ENCODE assay signal across 11 cellular contexts in genomic region chr10:10792681-10793080, GRCh38.
DNase-seq lines count a peak whose midpoint lies in the region; ATAC-seq and TF ChIP-seq lines count a peak whose summit lies in the region.
"Had no signal": no experiment of that assay in that cellular context is flagged by ENCODE, and none has a peak within 500 bp of the region (broad histone marks: within the 10 kb centered on the region; RNA-seq: fewer than 3 reads in every experiment).

No MANE protein-coding gene starts in this region.

- H4K20me1 ChIP-seq in GM23338 (replicated peaks; ENCODE audit: insufficient read depth) (no peaks in the 10 kb centered on the region), osteoblast (ENCODE audit: insufficient read depth, low read length) (no peaks in the 10 kb centered on the region)

- no peaks in the 10 kb centered on the region for H3K79me2 ChIP-seq in GM23338 (replicated peaks; ENCODE audit: insufficient read depth)
- H3K79me2 ChIP-seq in osteoblast (ENCODE audit: insufficient read depth, low read length) = no peaks in the 10 kb centered on the region

- DNase-seq in GM23338 (ENCODE audit: low spot score) (peak; percentile 22), RPMI7951 (ENCODE audit: low read depth) (peak; percentile 67), fibroblast of villous mesenchyme (ENCODE audit: low read depth) (peak; percentile 72), osteoblast (ENCODE audit: insufficient read length, low spot score, missing footprints) (no peak), COLO829 (ENCODE audit: low spot score) (no peak), SIG-M5 (lab: John Stamatoyannopoulos, UW) (no peak), HuH-7 (ENCODE audit: low spot score) (no peak)
- DNase-seq: effector memory CD8-positive, alpha-beta T cell; pancreas had no signal

- H2AFZ ChIP-seq in GM23338 (peak overlapping the region; percentile 5; the same call in 1 of the 2 replicates), osteoblast (ENCODE audit: low read length) (peak overlapping the region; percentile 58)

- no peaks in the 10 kb centered on the region for H3K9me3 Mint-ChIP-seq in GM23338
- H3K9me3 Mint-ChIP-seq: effector memory CD8-positive, alpha-beta T cell; stimulated activated effector memory CD8-positive, alpha-beta T cell treated with anti-CD3 and anti-CD28 coated beads, Interleukin-12 subunit alpha, Interleukin-12 subunit beta, amount 100 ng/mL, for 72 hours had no signal

- H3K4me1 ChIP-seq in GM23338 (ENCODE audit: insufficient read depth) (peaks cover 29% of the 10 kb centered on the region), osteoblast (ENCODE audit: insufficient read depth, low read length) (peaks cover 39% of the 10 kb centered on the region)
- H3K4me1 ChIP-seq: pancreas had no signal

- TF ChIP-seq CTCF in GM23338 (conservative IDR thresholded peaks at IDR 0.05; ENCODE audit: low read depth in 2 of 2) (no peak), fibroblast of villous mesenchyme (IDR thresholded peaks at IDR 0.05; ENCODE audit: insufficient read depth, low read depth, low read length) (no peak), osteoblast (IDR thresholded peaks at IDR 0.05; ENCODE audit: extremely low read depth, low read depth, low read length) (no peak)

- H3K27ac ChIP-seq in GM23338 (ENCODE audit: low read depth) (no peak overlapping the region), osteoblast (ENCODE audit: low read depth, low read length) (peak overlapping the region; percentile 79)
- H3K27ac ChIP-seq: pancreas had no signal

- no peaks in the 10 kb centered on the region for H3K36me3 Mint-ChIP-seq in GM23338 (ENCODE audit: low read depth)
- H3K36me3 Mint-ChIP-seq: stimulated activated effector memory CD8-positive, alpha-beta T cell treated with anti-CD3 and anti-CD28 coated beads, Interleukin-12 subunit alpha, Interleukin-12 subunit beta, amount 100 ng/mL, for 72 hours had no signal

- H3K9me3 ChIP-seq in osteoblast (ENCODE audit: low read depth, low read length) = no peaks in the 10 kb centered on the region
- H3K9me3 ChIP-seq: pancreas had no signal

- no peaks in the 10 kb centered on the region for H3K27me3 ChIP-seq in GM23338 (ENCODE audit: insufficient read depth)
- H3K27me3 ChIP-seq in osteoblast (ENCODE audit: insufficient read depth, low read length) = no peaks in the 10 kb centered on the region

- no peak overlapping the region for H3K4me3 Mint-ChIP-seq in GM23338
- H3K4me3 Mint-ChIP-seq: effector memory CD8-positive, alpha-beta T cell; stimulated activated effector memory CD8-positive, alpha-beta T cell treated with anti-CD3 and anti-CD28 coated beads, Interleukin-12 subunit alpha, Interleukin-12 subunit beta, amount 100 ng/mL, for 72 hours had no signal

- H3F3A ChIP-seq in GM23338 (replicated peaks; ENCODE audit: low read depth) = no peaks in the 10 kb centered on the region

- H3K4me2 ChIP-seq in GM23338 (no peak overlapping the region), osteoblast (ENCODE audit: insufficient read depth, low read length) (peak overlapping the region; percentile 25)

- peak overlapping the region; percentile 10; the same call in 1 of the 2 replicates for H3K27ac Mint-ChIP-seq in GM23338
- H3K27ac Mint-ChIP-seq: effector memory CD8-positive, alpha-beta T cell; stimulated activated effector memory CD8-positive, alpha-beta T cell treated with anti-CD3 and anti-CD28 coated beads, Interleukin-12 subunit alpha, Interleukin-12 subunit beta, amount 100 ng/mL, for 72 hours had no signal

- 0 out of 3 replicates have a peak, but pooled peaks have one; percentile 19 for ATAC-seq in GM23338
- no peak for ATAC-seq in HG03354 (IDR thresholded peaks at IDR 0.05; ENCODE audit: poor library complexity, severe bottlenecking, unreplicated experiment)
- ATAC-seq: effector memory CD8-positive, alpha-beta T cell; pancreas; stimulated activated effector memory CD8-positive, alpha-beta T cell treated with anti-CD3 and anti-CD28 coated beads, Interleukin-12 subunit alpha, Interleukin-12 subunit beta, amount 100 ng/mL, for 72 hours had no signal

- peaks cover 41% of the 10 kb centered on the region for H3K4me1 Mint-ChIP-seq in GM23338
- H3K4me1 Mint-ChIP-seq: stimulated activated effector memory CD8-positive, alpha-beta T cell treated with anti-CD3 and anti-CD28 coated beads, Interleukin-12 subunit alpha, Interleukin-12 subunit beta, amount 100 ng/mL, for 72 hours had no signal

- peaks cover 5% of the 10 kb centered on the region for H3K27me3 Mint-ChIP-seq in GM23338 (ENCODE audit: insufficient read depth, low read depth, poor library complexity)

- no peaks in the 10 kb centered on the region for H3K9me2 ChIP-seq in GM23338 (ENCODE audit: insufficient read depth)

- H3K4me3 ChIP-seq in GM23338 (no peak overlapping the region), fibroblast of villous mesenchyme (ENCODE audit: low read depth, low read length) (peak overlapping the region; percentile 10), osteoblast (ENCODE audit: insufficient read depth, low read length) (peak overlapping the region; percentile 26)
- H3K4me3 ChIP-seq: pancreas had no signal

- no peaks in the 10 kb centered on the region for H3K36me3 ChIP-seq in GM23338 (ENCODE audit: insufficient read depth)
- no peaks in the 10 kb centered on the region for H3K36me3 ChIP-seq in osteoblast (ENCODE audit: insufficient read depth, low read length)
- H3K36me3 ChIP-seq: pancreas had no signal

TF ChIP-seq in GM23338, 12 proteins besides CTCF, POLR2A, EP300 and RAD21:
- TF ChIP-seq ZNF462 (CRISPR knock-in tag; IDR thresholded peaks at IDR 0.05) (no peak), STAT1 (IDR thresholded peaks at IDR 0.05; ENCODE audit: unreplicated experiment) (no peak)

Comparison
In these comparisons a context has a peak if more than half of its experiments do, and no peak if none do; other contexts are left out.
1. DNase-seq: peak in GM23338 (single experiment), RPMI7951 (single experiment) and fibroblast of villous mesenchyme (single experiment); none in osteoblast (single experiment), COLO829 (single experiment), SIG-M5 (single experiment) and HuH-7 (single experiment).